Comparison of ENCODE assay signal across 10 cellular contexts in the genomic region with DNA sequence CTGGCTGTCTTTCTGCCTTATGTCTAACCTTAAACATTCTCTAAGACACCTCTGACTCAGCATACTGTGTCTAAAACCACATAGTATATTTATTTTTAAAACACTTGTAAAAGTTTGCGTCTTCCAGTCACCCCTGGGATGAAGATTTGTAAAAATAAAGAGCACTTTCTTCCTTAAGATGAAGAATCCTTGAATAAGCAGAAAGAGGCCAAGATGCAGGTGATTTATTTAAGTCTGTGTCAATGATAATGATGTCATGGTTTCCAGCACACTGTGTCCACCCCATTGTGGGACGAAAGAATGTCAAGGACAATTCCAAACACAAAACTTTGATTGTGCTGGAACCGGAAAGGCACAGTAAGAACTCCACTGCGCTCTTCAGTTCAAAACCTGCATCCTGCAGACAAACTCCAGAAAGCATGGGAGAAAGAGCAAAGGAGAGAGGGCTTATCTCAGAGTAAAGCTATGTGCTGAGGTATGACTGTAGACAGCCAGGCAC.
DNase-seq lines count a peak whose midpoint lies in the region; ATAC-seq, FAIRE-seq and TF ChIP-seq lines count a peak whose summit lies in the region.
"Had no signal": no experiment of that assay in that cellular context is flagged by ENCODE, and none has a peak within 500 bp of the region (broad histone marks: within the 10 kb centered on the region; RNA-seq: fewer than 3 reads in every experiment).

No MANE protein-coding gene starts in this region.

- H3K4me3 Mint-ChIP-seq in activated CD8-positive, alpha-beta memory T cell treated with anti-CD3 and anti-CD28 coated beads, Interleukin-2, amount 10 ng/mL, durations not matched to agents 7 days and 5 days, result no peak overlapping the region

- H3K27me3 ChIP-seq in esophagus squamous epithelium, result no peaks in the 10 kb centered on the region

- intact Hi-C loops in esophagus squamous epithelium (cut with DNase I), result no loop called here

- CTCF ChIA-PET in activated CD8-positive, alpha-beta memory T cell treated with anti-CD3 and anti-CD28 coated beads, Interleukin-2, amount 10 ng/mL, durations not matched to agents 7 days and 5 days (lab: Charles Lee), result no interaction called here

- H3K9me3 ChIP-seq in esophagus squamous epithelium, result no peaks in the 10 kb centered on the region

- no peak for DNase-seq in activated CD8-positive, alpha-beta memory T cell treated with anti-CD3 and anti-CD28 coated beads, Interleukin-2, amount 10 ng/mL, durations not matched to agents 7 days and 5 days
- DNase-seq in activated CD8-positive, alpha-beta memory T cell treated with anti-CD3 and anti-CD28 coated beads, Interleukin-2, amount 50 U/mL, for 4 hours, result no peak
- DNase-seq in esophagus squamous epithelium (lab: John Stamatoyannopoulos, UW), result no peak
- peak; percentile 63 for DNase-seq in myocyte (ENCODE audit: low read depth)
- DNase-seq in urothelium cell line (ENCODE audit: low spot score), result peak; percentile 60
- no peak for DNase-seq in retina
- DNase-seq: 8988T had no signal

- FAIRE-seq in urothelium cell line (lab: Jason Lieb, UNC), result peak; percentile 35

- H3K4me3 ChIP-seq in esophagus squamous epithelium, result no peak overlapping the region

- no peak for TF ChIP-seq POLR2A in esophagus squamous epithelium (IDR thresholded peaks at IDR 0.05)

- H3K27ac Mint-ChIP-seq in activated CD8-positive, alpha-beta memory T cell treated with anti-CD3 and anti-CD28 coated beads, Interleukin-2, amount 10 ng/mL, durations not matched to agents 7 days and 5 days, result peak overlapping the region; percentile 27
- H3K27ac Mint-ChIP-seq: activated naive CD4-positive, alpha-beta T cell treated with anti-CD3 and anti-CD28 coated beads, Interleukin-2, amount 50 U/mL, for 72 hours had no signal

- ATAC-seq in activated CD8-positive, alpha-beta memory T cell treated with anti-CD3 and anti-CD28 coated beads, Interleukin-2, amount 10 ng/mL, durations not matched to agents 7 days and 5 days, result no peak
- no peak for ATAC-seq in HG02763 (IDR thresholded peaks at IDR 0.05; ENCODE audit: unreplicated experiment)
- no peak for ATAC-seq in HG02973 (IDR thresholded peaks at IDR 0.05; ENCODE audit: unreplicated experiment)
- ATAC-seq: activated naive CD4-positive, alpha-beta T cell treated with anti-CD3 and anti-CD28 coated beads, Interleukin-2, amount 50 U/mL, for 72 hours had no signal

- H3K27me3 Mint-ChIP-seq in activated CD8-positive, alpha-beta memory T cell treated with anti-CD3 and anti-CD28 coated beads, Interleukin-2, amount 10 ng/mL, durations not matched to agents 7 days and 5 days, result no peaks in the 10 kb centered on the region

- peak overlapping the region in 3 of 4 donors; percentile 13 to 51 (median 23) for H3K27ac ChIP-seq in esophagus squamous epithelium

- 37 to 69% methylated on average over 4 of the region's 4 CpGs for WGBS in esophagus squamous epithelium, 2 donors

- H3K36me3 Mint-ChIP-seq in activated CD8-positive, alpha-beta memory T cell treated with anti-CD3 and anti-CD28 coated beads, Interleukin-2, amount 10 ng/mL, durations not matched to agents 7 days and 5 days, result peaks cover 42% of the 10 kb centered on the region
- H3K36me3 Mint-ChIP-seq: activated naive CD4-positive, alpha-beta T cell treated with anti-CD3 and anti-CD28 coated beads, Interleukin-2, amount 50 U/mL, for 72 hours had no signal

- H3K4me1 Mint-ChIP-seq in activated CD8-positive, alpha-beta memory T cell treated with anti-CD3 and anti-CD28 coated beads, Interleukin-2, amount 10 ng/mL, durations not matched to agents 7 days and 5 days, result peaks cover 21% of the 10 kb centered on the region

- H3K9me3 Mint-ChIP-seq in activated CD8-positive, alpha-beta memory T cell treated with anti-CD3 and anti-CD28 coated beads, Interleukin-2, amount 10 ng/mL, durations not matched to agents 7 days and 5 days (ENCODE audit: low read depth), result no peaks in the 10 kb centered on the region
- H3K9me3 Mint-ChIP-seq: activated naive CD4-positive, alpha-beta T cell treated with anti-CD3 and anti-CD28 coated beads, Interleukin-2, amount 50 U/mL, for 72 hours had no signal

- no peak for TF ChIP-seq CTCF in esophagus squamous epithelium (IDR thresholded peaks at IDR 0.05)

- peaks cover 3 to 55% (median 7%) of the 10 kb centered on the region in 3 donors for H3K4me1 ChIP-seq in esophagus squamous epithelium

- peaks cover 0 to 5% (median 0%) of the 10 kb centered on the region in 3 donors for H3K36me3 ChIP-seq in esophagus squamous epithelium

Comparison
In these comparisons a context has a peak if more than half of its experiments do, and no peak if none do; other contexts are left out.
1. DNase-seq: peak in myocyte (single experiment) and urothelium cell line (single experiment); none in activated CD8-positive, alpha-beta memory T cell treated with anti-CD3 and anti-CD28 coated beads, Interleukin-2, amount 10 ng/mL, durations not matched to agents 7 days and 5 days (single experiment), activated CD8-positive, alpha-beta memory T cell treated with anti-CD3 and anti-CD28 coated beads, Interleukin-2, amount 50 U/mL, for 4 hours (single experiment), esophagus squamous epithelium (single experiment) and retina (single experiment).